In the genomic region with DNA sequence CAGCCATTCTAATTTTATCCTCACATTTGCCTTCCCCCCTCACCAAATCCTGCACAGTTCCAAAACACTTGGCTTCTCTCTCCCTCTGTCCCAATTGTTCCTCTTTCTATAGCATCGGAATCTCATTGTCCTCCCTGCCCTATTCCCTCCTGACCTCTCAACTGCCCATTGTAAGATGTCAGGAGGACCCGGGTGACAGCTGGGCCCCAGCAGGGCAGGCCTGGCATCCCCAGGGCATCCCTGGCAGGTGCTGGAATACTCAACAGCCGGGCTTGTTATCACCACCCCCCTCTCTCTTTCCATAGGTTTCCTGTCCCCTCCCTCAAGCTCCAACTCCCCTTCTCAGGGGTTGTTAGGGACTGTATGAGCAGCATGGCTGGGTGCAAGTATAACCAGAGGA, we compare ENCODE assay signal across 20 cellular contexts. TPM values are rescaled to one million over a fixed set of nuclear protein-coding genes. Genes with fewer than 3 reads are reported as not detected.
DNase-seq lines count a peak whose midpoint lies in the region; ATAC-seq and TF ChIP-seq lines count a peak whose summit lies in the region.
"Had no signal": no experiment of that assay in that cellular context is flagged by ENCODE, and none has a peak within 500 bp of the region (broad histone marks: within the 10 kb centered on the region; RNA-seq: fewer than 3 reads in every experiment).

No MANE protein-coding gene starts in this region.

- TF ChIP-seq CTCF in WERI-Rb-1 (IDR thresholded peaks at IDR 0.05; ENCODE audit: low read depth, low read length) (no peak), nephron (IDR thresholded peaks at IDR 0.05; ENCODE audit: unreplicated experiment in 3 of 3) (no peak)

- no peak overlapping the region for H3K4me3 Mint-ChIP-seq in activated CD4-positive, alpha-beta T cell treated with anti-CD3 and anti-CD28 coated beads, Interleukin-2, amount 10 ng/mL, durations not matched to agents 7 days and 5 days
- no peak overlapping the region for H3K4me3 Mint-ChIP-seq in activated CD4-positive, alpha-beta T cell treated with anti-CD3 and anti-CD28 coated beads, Interleukin-2, amount 10 ng/mL, durations not matched to agents 24 days and 14 days
- peak overlapping the region in 2 of 3 experiments; percentile 1 to 12 for H3K4me3 Mint-ChIP-seq in nephron
- H3K4me3 Mint-ChIP-seq: CD4-positive, CD25-positive, alpha-beta regulatory T cell; CD8-positive, alpha-beta memory T cell; GM23338 had no signal

- H3K9me3 Mint-ChIP-seq in activated CD4-positive, alpha-beta T cell treated with anti-CD3 and anti-CD28 coated beads, Interleukin-2, amount 10 ng/mL, durations not matched to agents 7 days and 5 days: peaks cover 7% of the 10 kb centered on the region
- peaks cover 8% of the 10 kb centered on the region for H3K9me3 Mint-ChIP-seq in activated CD4-positive, alpha-beta T cell treated with anti-CD3 and anti-CD28 coated beads, Interleukin-2, amount 10 ng/mL, durations not matched to agents 24 days and 14 days
- H3K9me3 Mint-ChIP-seq in nephron: no peaks in the 10 kb centered on the region
- H3K9me3 Mint-ChIP-seq: CD8-positive, alpha-beta memory T cell; GM23338 had no signal

- no peak for ATAC-seq in HG03521 (IDR thresholded peaks at IDR 0.05; ENCODE audit: unreplicated experiment)
- ATAC-seq: GM23338 had no signal

- H3K27ac ChIP-seq in WERI-Rb-1: peak overlapping the region; percentile 46

- CTCF ChIA-PET in activated CD4-positive, alpha-beta T cell treated with anti-CD3 and anti-CD28 coated beads, Interleukin-2, amount 10 ng/mL, durations not matched to agents 7 days and 5 days (lab: Charles Lee): interaction anchor here (0.7 to 1.5 kb wide), 2 partner anchors 13 to 32 kb away, joined by 3 to 5 read pairs; no protein-coding TSS in a partner anchor

- no peak overlapping the region for H3K4me3 ChIP-seq in WERI-Rb-1 (ENCODE audit: low read depth, low read length)
- H3K4me3 ChIP-seq: GM23338 had no signal

- peak overlapping the region; percentile 26 for H3K27ac Mint-ChIP-seq in activated CD4-positive, alpha-beta T cell treated with anti-CD3 and anti-CD28 coated beads, Interleukin-2, amount 10 ng/mL, durations not matched to agents 7 days and 5 days
- no peak overlapping the region for H3K27ac Mint-ChIP-seq in activated CD4-positive, alpha-beta T cell treated with anti-CD3 and anti-CD28 coated beads, Interleukin-2, amount 10 ng/mL, durations not matched to agents 24 days and 14 days
- peak overlapping the region in 1 of 3 experiments; percentile 51 for H3K27ac Mint-ChIP-seq in nephron
- H3K27ac Mint-ChIP-seq: CD8-positive, alpha-beta memory T cell; GM23338 had no signal

- H3K36me3 ChIP-seq in WERI-Rb-1: no peaks in the 10 kb centered on the region; the same call in 1 of the 2 replicates
- H3K36me3 ChIP-seq: BE2C had no signal

- H3K27me3 Mint-ChIP-seq in activated CD4-positive, alpha-beta T cell treated with anti-CD3 and anti-CD28 coated beads, Interleukin-2, amount 10 ng/mL, durations not matched to agents 7 days and 5 days: peaks cover 13% of the 10 kb centered on the region
- H3K27me3 Mint-ChIP-seq in activated CD4-positive, alpha-beta T cell treated with anti-CD3 and anti-CD28 coated beads, Interleukin-2, amount 10 ng/mL, durations not matched to agents 24 days and 14 days: peaks cover 25% of the 10 kb centered on the region
- H3K27me3 Mint-ChIP-seq in nephron (ENCODE audit: low read depth): peaks cover 10% of the 10 kb centered on the region

- no peaks in the 10 kb centered on the region for H3K27me3 ChIP-seq in WERI-Rb-1 (ENCODE audit: insufficient read depth, low read depth, severe bottlenecking)
- H3K27me3 ChIP-seq: BE2C had no signal

- intact Hi-C loops in activated CD4-positive, alpha-beta T cell treated with anti-CD3 and anti-CD28 coated beads, Interleukin-2, amount 10 ng/mL, durations not matched to agents 24 days and 14 days (cut with micrococcal nuclease): no loop called here

- peaks cover 27% of the 10 kb centered on the region for H3K4me1 Mint-ChIP-seq in activated CD4-positive, alpha-beta T cell treated with anti-CD3 and anti-CD28 coated beads, Interleukin-2, amount 10 ng/mL, durations not matched to agents 7 days and 5 days
- H3K4me1 Mint-ChIP-seq in activated CD4-positive, alpha-beta T cell treated with anti-CD3 and anti-CD28 coated beads, Interleukin-2, amount 10 ng/mL, durations not matched to agents 24 days and 14 days: peaks cover 22% of the 10 kb centered on the region
- H3K4me1 Mint-ChIP-seq in nephron: peaks cover 37% of the 10 kb centered on the region

- peaks cover 2% of the 10 kb centered on the region for H3K36me3 Mint-ChIP-seq in activated CD4-positive, alpha-beta T cell treated with anti-CD3 and anti-CD28 coated beads, Interleukin-2, amount 10 ng/mL, durations not matched to agents 7 days and 5 days (ENCODE audit: low read depth)
- no peaks in the 10 kb centered on the region for H3K36me3 Mint-ChIP-seq in activated CD4-positive, alpha-beta T cell treated with anti-CD3 and anti-CD28 coated beads, Interleukin-2, amount 10 ng/mL, durations not matched to agents 24 days and 14 days (ENCODE audit: low read depth)
- no peaks in the 10 kb centered on the region for H3K36me3 Mint-ChIP-seq in nephron (ENCODE audit: low read depth)
- H3K36me3 Mint-ChIP-seq: CD4-positive, CD25-positive, alpha-beta regulatory T cell had no signal

- DNase-seq in activated CD4-positive, alpha-beta T cell treated with anti-CD3 and anti-CD28 coated beads, Interleukin-2, amount 10 ng/mL, durations not matched to agents 7 days and 5 days: no peak
- DNase-seq in activated CD4-positive, alpha-beta T cell treated with anti-CD3 and anti-CD28 coated beads, Interleukin-2, amount 10 ng/mL, durations not matched to agents 24 days and 14 days: no peak
- DNase-seq in WERI-Rb-1 (no peak), retina (peak; percentile 51), NCI-H748 treated with DMSO at 0.1 percent for 48 hours (lab: John Stamatoyannopoulos, UW) (no peak)
- DNase-seq: ACHN; BE2C; C1 segment of cervical spinal cord; CD4-positive, CD25-positive, alpha-beta regulatory T cell; CD8-positive, alpha-beta memory T cell; COR-L47; DMS153; DMS79; GDM1; HCEC 1CT; IMR-90 had no signal

- H3K9me3 ChIP-seq in WERI-Rb-1 (ENCODE audit: severe bottlenecking): no peaks in the 10 kb centered on the region
- H3K9me3 ChIP-seq: BE2C had no signal

- POLR2A ChIA-PET in activated CD4-positive, alpha-beta T cell treated with anti-CD3 and anti-CD28 coated beads, Interleukin-2, amount 10 ng/mL, durations not matched to agents 7 days and 5 days (lab: Charles Lee): no interaction called here

RNA-seq across cellular contexts. Expression of gene NEUROD4, which starts 20.0 kb away (rescaled TPM):
- not detected for total RNA-seq in activated CD4-positive, alpha-beta T cell treated with anti-CD3 and anti-CD28 coated beads, Interleukin-2, amount 10 ng/mL, durations not matched to agents 7 days and 5 days
- total RNA-seq in activated CD4-positive, alpha-beta T cell treated with anti-CD3 and anti-CD28 coated beads, Interleukin-2, amount 10 ng/mL, durations not matched to agents 24 days and 14 days: not detected in 2 replicates
- total RNA-seq: CD4-positive, CD25-positive, alpha-beta regulatory T cell; CD8-positive, alpha-beta memory T cell; Daoy; IMR-90 had no signal

RNA-seq across cellular contexts. Expression of gene TESPA1, which starts 55.2 kb away (rescaled TPM):
- total RNA-seq in activated CD4-positive, alpha-beta T cell treated with anti-CD3 and anti-CD28 coated beads, Interleukin-2, amount 10 ng/mL, durations not matched to agents 7 days and 5 days: 100 to 1,000 TPM; 113 to 136 TPM
- total RNA-seq in activated CD4-positive, alpha-beta T cell treated with anti-CD3 and anti-CD28 coated beads, Interleukin-2, amount 10 ng/mL, durations not matched to agents 24 days and 14 days: 164 and 168 TPM in 2 replicates
- total RNA-seq: GM23338, IMR-90 had no signal

Comparison
In these comparisons a context has a peak if more than half of its experiments do, and no peak if none do; other contexts are left out.
1. H3K4me3 Mint-ChIP-seq: peak in nephron (2 of 3); none in activated CD4-positive, alpha-beta T cell treated with anti-CD3 and anti-CD28 coated beads, Interleukin-2, amount 10 ng/mL, durations not matched to agents 7 days and 5 days (single experiment) and activated CD4-positive, alpha-beta T cell treated with anti-CD3 and anti-CD28 coated beads, Interleukin-2, amount 10 ng/mL, durations not matched to agents 24 days and 14 days (single experiment).